Comparison of ENCODE assay signal across 8 cellular contexts in genomic region chrX:130916636-130917422, GRCh38. TPM values are rescaled to one million over a fixed set of nuclear protein-coding genes. Genes with fewer than 3 reads are reported as not detected.
A peak's percentile ranks its signal among the peaks of the same experiment; 100 is the strongest.
DNase-seq lines count a peak whose midpoint lies in the region; ATAC-seq and TF ChIP-seq lines count a peak whose summit lies in the region.

No MANE protein-coding gene starts in this region.

- H4K5ac ChIP-seq in mesendoderm (ENCODE audit: low read length), result no peak overlapping the region

- DNase-seq in Caco-2 (peak; percentile 27 to 32), NCI-H1105 (lab: John Stamatoyannopoulos, UW) (peak; percentile 35), UCSD-AML1 (lab: John Stamatoyannopoulos, UW; ENCODE audit: unreplicated experiment) (peak; percentile 14), dermis microvascular lymphatic vessel endothelial cell (ENCODE audit: low read depth in 2 of 2) (peak; percentile 45 to 54), mesendoderm (peak; percentile 58), suprapubic skin (ENCODE audit: low spot score in 2 of 2) (no peak)

- no peak overlapping the region for H3K9ac ChIP-seq in mesendoderm (ENCODE audit: low read length)

- H3K4me1 ChIP-seq in Caco-2, result no peaks in the 10 kb centered on the region
- H3K4me1 ChIP-seq in mesendoderm (ENCODE audit: control insufficient read depth, low read depth, low read length), result no peaks in the 10 kb centered on the region
- H3K4me1 ChIP-seq in suprapubic skin, result no peaks in the 10 kb centered on the region

- H2AK5ac ChIP-seq in mesendoderm (ENCODE audit: low read length), result no peak overlapping the region

- peaks cover 6% of the 10 kb centered on the region for H3K9me3 Mint-ChIP-seq in Caco-2 (ENCODE audit: unreplicated experiment)

- intact Hi-C loops in Caco-2 (cut with micrococcal nuclease; ENCODE audit: unreplicated experiment), result loop anchor here (1.0 to 5.0 kb wide), 4 partner anchors 340 to 586 kb away; no protein-coding TSS in a partner anchor

- no peak for TF ChIP-seq POLR2A in suprapubic skin (IDR thresholded peaks at IDR 0.05)

- no peak overlapping the region for H3K27ac Mint-ChIP-seq in Caco-2 (ENCODE audit: unreplicated experiment)

- H3K27me3 Mint-ChIP-seq in Caco-2 (ENCODE audit: insufficient read depth, unreplicated experiment), result no peaks in the 10 kb centered on the region

- H3K18ac ChIP-seq in mesendoderm (ENCODE audit: low read length), result no peak overlapping the region

- ATAC-seq in GM19395 (IDR thresholded peaks at IDR 0.05; ENCODE audit: unreplicated experiment) (peak; percentile 83), HG02571 (IDR thresholded peaks at IDR 0.05; ENCODE audit: unreplicated experiment) (no peak)

- no TSS peak for BruUV-seq in Caco-2 (replicated peaks; lab: Mats Ljungman, UMichigan)

- no peak overlapping the region for H3K4me2 ChIP-seq in mesendoderm (ENCODE audit: low read length)

- no peak overlapping the region for H2BK15ac ChIP-seq in mesendoderm (replicated peaks; ENCODE audit: low read depth)

- H3K4ac ChIP-seq in mesendoderm (ENCODE audit: low read depth, low read length), result no peak overlapping the region

- no peak overlapping the region for H2BK5ac ChIP-seq in mesendoderm (ENCODE audit: low read length)

- H3K36me3 Mint-ChIP-seq in Caco-2 (ENCODE audit: insufficient read depth, unreplicated experiment), result no peaks in the 10 kb centered on the region

- H3K56ac ChIP-seq in mesendoderm (ENCODE audit: low read length), result no peak overlapping the region

- no peaks in the 10 kb centered on the region for H3K79me2 ChIP-seq in mesendoderm (ENCODE audit: control insufficient read depth, insufficient read depth, low read length)

- no peak overlapping the region for H3K23ac ChIP-seq in mesendoderm (ENCODE audit: low read length)

- H3K36me3 ChIP-seq in Caco-2 (ENCODE audit: control insufficient read depth, insufficient read depth, low read length), result no peaks in the 10 kb centered on the region
- H3K36me3 ChIP-seq in mesendoderm (ENCODE audit: control insufficient read depth, insufficient read depth, low read length), result no peaks in the 10 kb centered on the region
- H3K36me3 ChIP-seq in suprapubic skin, result no peaks in the 10 kb centered on the region

- H3K4me3 Mint-ChIP-seq in Caco-2 (ENCODE audit: unreplicated experiment), result no peak overlapping the region

- H3K27me3 ChIP-seq in Caco-2 (replicated peaks; ENCODE audit: control insufficient read depth, insufficient read depth, low read length) (no peaks in the 10 kb centered on the region), mesendoderm (ENCODE audit: insufficient read depth, low read length, poor library complexity) (no peaks in the 10 kb centered on the region), suprapubic skin (no peaks in the 10 kb centered on the region)

- H3K4me3 ChIP-seq in Caco-2 (ENCODE audit: low read depth, low read length) (no peak overlapping the region), mesendoderm (ENCODE audit: low read length) (no peak overlapping the region), suprapubic skin (no peak overlapping the region)

- WGBS in mesendoderm (ENCODE audit: extremely low coverage, insufficient coverage, low lambda C conversion rate), result no CpG with 5 or more reads among the region's 7 CpGs
- WGBS in suprapubic skin, result 32% methylated on average over 7 of the region's 7 CpGs

- H3K79me1 ChIP-seq in mesendoderm (ENCODE audit: low read length), result no peaks in the 10 kb centered on the region

- H2BK120ac ChIP-seq in mesendoderm (ENCODE audit: low read depth, low read length), result no peak overlapping the region

- H4K8ac ChIP-seq in mesendoderm (ENCODE audit: low read depth, low read length), result no peak overlapping the region

- TF ChIP-seq EP300 in suprapubic skin (IDR thresholded peaks at IDR 0.05), result no peak

- H3K9me3 ChIP-seq in Caco-2 (no peaks in the 10 kb centered on the region), suprapubic skin (no peaks in the 10 kb centered on the region)

- H3K27ac ChIP-seq in mesendoderm (ENCODE audit: low read depth, low read length), result no peak overlapping the region
- no peak overlapping the region for H3K27ac ChIP-seq in suprapubic skin

- POLR2A ChIA-PET in Caco-2 (lab: Charles Lee), result interaction anchor here (1.0 kb wide), 1 partner anchor 14 kb away, joined by 3 read pairs; no protein-coding TSS in a partner anchor

- TF ChIP-seq CTCF in Caco-2 (IDR thresholded peaks at IDR 0.05; ENCODE audit: insufficient read depth in 1 of 2, low read depth in 1 of 2, low read length in 1 of 2, severe bottlenecking in 1 of 2, unreplicated experiment in 1 of 2), result peak; percentile 56 to 60
- TF ChIP-seq CTCF in suprapubic skin (IDR thresholded peaks at IDR 0.05), result peak; percentile 43 to 55

- CTCF ChIA-PET in Caco-2 (lab: Charles Lee), result interaction anchor here (0.5 to 2.6 kb wide), 10 partner anchors 189 to 729 kb away, joined by 3 to 16 read pairs (median 3); no protein-coding TSS in a partner anchor

- H3K4me1 Mint-ChIP-seq in Caco-2 (ENCODE audit: low read depth, unreplicated experiment), result no peaks in the 10 kb centered on the region

RNA-seq across cellular contexts. Expression of gene ENOX2, which starts 13.8 kb away (rescaled TPM):
- total RNA-seq in Caco-2 (2022) (7.0 and 11.4 TPM in 2 replicates), dermis microvascular lymphatic vessel endothelial cell (10.7 and 12.3 TPM in 2 replicates), suprapubic skin (10 to 100 TPM in 3 of 4 donors, 1 to 10 TPM in 1; 9.6 to 11.1 (median 10.7) TPM)
- polyA plus RNA-seq in mesendoderm (2013, experiment 1 of 2), result 8.8 TPM
- 8.7 TPM for polyA plus RNA-seq in mesendoderm (2013, experiment 2 of 2)

Comparison
In these comparisons a context has a peak if more than half of its experiments do, and no peak if none do; other contexts are left out.
1. DNase-seq: peak in Caco-2 (2 of 2), NCI-H1105 (single experiment), UCSD-AML1 (single experiment), dermis microvascular lymphatic vessel endothelial cell (2 of 2) and mesendoderm (single experiment); none in suprapubic skin (0 of 2).